Comparison of ENCODE assay signal across 15 cellular contexts in the genomic region with DNA sequence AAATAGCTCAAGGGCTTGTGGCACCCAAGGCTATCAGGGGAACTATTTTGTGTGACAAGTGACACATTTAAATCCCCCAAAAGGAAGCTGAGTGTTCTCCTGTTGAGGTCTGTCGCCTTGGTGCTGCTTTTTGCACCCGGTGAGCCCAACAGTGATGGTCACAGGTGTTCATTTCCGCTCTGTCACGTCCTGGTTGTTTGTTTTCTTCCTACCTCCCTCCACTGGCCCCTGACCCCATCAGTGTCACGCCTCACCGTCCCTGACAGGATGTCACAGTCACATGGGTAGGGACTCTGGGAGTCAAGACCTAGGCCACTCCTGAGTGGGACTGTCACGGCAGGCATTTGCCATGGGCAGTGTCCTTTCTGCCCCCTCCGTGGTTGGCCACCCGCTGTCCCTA. TPM values are rescaled to one million over a fixed set of nuclear protein-coding genes. Genes with fewer than 3 reads are reported as not detected.
DNase-seq lines count a peak whose midpoint lies in the region; ATAC-seq and TF ChIP-seq lines count a peak whose summit lies in the region.
"Had no signal": no experiment of that assay in that cellular context is flagged by ENCODE, and none has a peak within 500 bp of the region (broad histone marks: within the 10 kb centered on the region; RNA-seq: fewer than 3 reads in every experiment).

No MANE protein-coding gene starts in this region.

- no peaks in the 10 kb centered on the region for H3K9me3 ChIP-seq in skeletal muscle tissue (ENCODE audit: control insufficient read depth in 3 of 3, low read length in 3 of 3)
- no peaks in the 10 kb centered on the region for H3K9me3 ChIP-seq in transverse colon

- in situ Hi-C loops in transverse colon (cut with MboI; ENCODE audit: low pct_ligation_motif_present in 1 of 4, low pct_unique_long_range_greater_than_20kb in 1 of 4, low sequenced_read_pairs in 3 of 4): loop anchor here in 1 of 4 donors (25.0 kb wide), 1 partner anchor 98 kb away; no protein-coding TSS in a partner anchor

- ATAC-seq in HG03521 (IDR thresholded peaks at IDR 0.05; ENCODE audit: unreplicated experiment): peak; percentile 61
- ATAC-seq in GM19463 (IDR thresholded peaks at IDR 0.05; ENCODE audit: unreplicated experiment): no peak
- ATAC-seq: activated T-cell treated with anti-CD3 and anti-CD28 coated beads, Interleukin-2, amount 50 U/mL, for 4 hours had no signal

- no peak for TF ChIP-seq CTCF in transverse colon (IDR thresholded peaks at IDR 0.05)

- no peaks in the 10 kb centered on the region for H3K36me3 ChIP-seq in skeletal muscle tissue (ENCODE audit: control insufficient read depth in 3 of 3, insufficient read depth in 3 of 3, low read length in 3 of 3)
- H3K36me3 ChIP-seq in transverse colon: no peaks in the 10 kb centered on the region

- H3K27ac ChIP-seq in epithelial cell of prostate (peak overlapping the region; percentile 97), skeletal muscle tissue (ENCODE audit: low read depth, low read length) (peak overlapping the region; percentile 13), transverse colon (peak overlapping the region in 1 of 4 donors; percentile 60)
- H3K27ac ChIP-seq: 22Rv1, GM23248 had no signal

- no peak overlapping the region for H3K9ac ChIP-seq in skeletal muscle tissue (ENCODE audit: low read depth in 1 of 3, low read length in 3 of 3)
- H3K9ac ChIP-seq: GM23248 had no signal

- peaks cover 33 to 43% (median 42%) of the 10 kb centered on the region in 3 donors for H3K4me1 ChIP-seq in skeletal muscle tissue (ENCODE audit: control insufficient read depth in 3 of 3, insufficient read depth in 3 of 3, low read length in 3 of 3)
- H3K4me1 ChIP-seq in transverse colon: peaks cover 14 to 54% (median 22%) of the 10 kb centered on the region in 4 donors

- H3K27me3 ChIP-seq in skeletal muscle tissue (ENCODE audit: control insufficient read depth in 3 of 3, insufficient read depth in 3 of 3, low read length in 3 of 3): no peaks in the 10 kb centered on the region
- no peaks in the 10 kb centered on the region for H3K27me3 ChIP-seq in transverse colon

- no peak for TF ChIP-seq EP300 in transverse colon (IDR thresholded peaks at IDR 0.05; ENCODE audit: low read depth)

- H3K4me3 ChIP-seq in skeletal muscle tissue (ENCODE audit: low read length in 3 of 3): peak overlapping the region in 1 of 3 donors; percentile 25
- H3K4me3 ChIP-seq in transverse colon: no peak overlapping the region
- H3K4me3 ChIP-seq: GM23248 had no signal

- no peak for TF ChIP-seq POLR2A in transverse colon (IDR thresholded peaks at IDR 0.05)

- WGBS in transverse colon (ENCODE audit: low coverage in 1 of 2), 2 donors: 67 to 73% methylated on average over 3 to 9 of the region's 9 CpGs

- DNase-seq in DMS53 (lab: John Stamatoyannopoulos, UW) (peak; percentile 53), DMS53 treated with DMSO at 0.1 percent for 48 hours (lab: John Stamatoyannopoulos, UW; ENCODE audit: unreplicated experiment) (no peak), epithelial cell of prostate (ENCODE audit: low read depth, low spot score) (no peak), T-helper 1 cell (no peak), transverse colon (no peak)
- DNase-seq: activated T-cell treated with anti-CD3 and anti-CD28 coated beads, Interleukin-2, amount 50 U/mL, for 4 hours; DMS 273 treated with DMSO at 0.1 percent for 48 hours; erythroblast; GM23248; Kasumi-1; NCI-H2107 had no signal

- intact Hi-C loops in transverse colon (cut with DNase I; ENCODE audit: low total_unique reads): no loop called here

RNA-seq across cellular contexts. Expression of a gene that starts 11.2 kb away (rescaled TPM):
- total RNA-seq in skeletal muscle tissue (4.7 TPM), transverse colon (10 to 100 TPM in 1 of 4 donors, 1 to 10 TPM in 3; 4.4 to 66.2 (median 5.1) TPM)
